27 cellular contexts compared by ENCODE assay signal in genomic region chr5:22431840-22432239, GRCh38.
"Had no signal": no experiment of that assay in that cellular context is flagged by ENCODE, and none has a peak within 500 bp of the region (broad histone marks: within the 10 kb centered on the region; RNA-seq: fewer than 3 reads in every experiment).

No MANE protein-coding gene starts in this region.

- H3K36me3 Mint-ChIP-seq: naive thymus-derived CD4-positive, alpha-beta T cell; stimulated activated effector memory CD8-positive, alpha-beta T cell treated with anti-CD3 and anti-CD28 coated beads, Interleukin-12 subunit alpha, Interleukin-12 subunit beta, amount 100 ng/mL, for 72 hours had no signal

- H3K36me3 ChIP-seq: esophagus squamous epithelium, ovary, sigmoid colon, stomach, thyroid gland had no signal

- H3K27ac ChIP-seq: coronary artery, esophagus squamous epithelium, ovary, psoas muscle, sigmoid colon, stomach, thyroid gland had no signal

- H3K4me1 Mint-ChIP-seq: naive thymus-derived CD4-positive, alpha-beta T cell; nephron; stimulated activated effector memory CD8-positive, alpha-beta T cell treated with anti-CD3 and anti-CD28 coated beads, Interleukin-12 subunit alpha, Interleukin-12 subunit beta, amount 100 ng/mL, for 72 hours had no signal

- H3K27me3 Mint-ChIP-seq: naive thymus-derived CD4-positive, alpha-beta T cell had no signal

- H3K9me3 Mint-ChIP-seq: nephron had no signal

- DNase-seq: dermis blood vessel endothelial cell; effector memory CD4-positive, alpha-beta T cell; erythroblast; esophagus squamous epithelium; hypothalamus; kidney; mesenchymal stem cell; midbrain; naive thymus-derived CD4-positive, alpha-beta T cell; nucleus accumbens; ovary; psoas muscle; right cardiac atrium; sigmoid colon; stimulated activated CD4-positive, alpha-beta T cell treated with anti-CD3 and anti-CD28 coated beads, Interleukin-2, amount 100 ng/mL, for 24 hours; stimulated activated CD4-positive, alpha-beta T cell treated with anti-CD3 and anti-CD28 coated beads, Interleukin-4, amount 100 ng/mL, for 24 hours; stimulated activated naive CD4-positive, alpha-beta T cell treated with Interleukin-2 at 50 U/mL for 16 hours; stomach; thyroid gland; trophoblast cell had no signal

- H3K4me3 Mint-ChIP-seq: naive thymus-derived CD4-positive, alpha-beta T cell; nephron; stimulated activated effector memory CD8-positive, alpha-beta T cell treated with anti-CD3 and anti-CD28 coated beads, Interleukin-12 subunit alpha, Interleukin-12 subunit beta, amount 100 ng/mL, for 72 hours had no signal

- H3K27me3 ChIP-seq: esophagus squamous epithelium, ovary, sigmoid colon, stomach, thyroid gland had no signal

- H3K27ac Mint-ChIP-seq: naive thymus-derived CD4-positive, alpha-beta T cell; nephron; stimulated activated effector memory CD8-positive, alpha-beta T cell treated with anti-CD3 and anti-CD28 coated beads, Interleukin-12 subunit alpha, Interleukin-12 subunit beta, amount 100 ng/mL, for 72 hours had no signal

- FAIRE-seq: endothelial cell of umbilical vein, frontal cortex, kidney had no signal

- H3K4me1 ChIP-seq: esophagus squamous epithelium, psoas muscle, sigmoid colon, stomach, thyroid gland had no signal

- H3K9me3 ChIP-seq: esophagus squamous epithelium, ovary, psoas muscle, sigmoid colon, thyroid gland had no signal

- H3K4me3 ChIP-seq: coronary artery, esophagus squamous epithelium, lung, ovary, psoas muscle, sigmoid colon, stomach, thyroid gland had no signal

- ATAC-seq: left lobe of liver; naive thymus-derived CD4-positive, alpha-beta T cell; psoas muscle; right cardiac atrium; stimulated activated effector memory CD8-positive, alpha-beta T cell treated with anti-CD3 and anti-CD28 coated beads, Interleukin-12 subunit alpha, Interleukin-12 subunit beta, amount 100 ng/mL, for 72 hours had no signal
